In genomic region chr3:32200490-32200889, GRCh38 we compare ENCODE assay signal across 1 cellular context.
TF ChIP-seq lines count a peak whose summit lies in the region.

No MANE protein-coding gene starts in this region.

TF ChIP-seq in WTC11, 78 proteins besides CTCF, POLR2A, EP300 and RAD21 (continued from another document):
- TF ChIP-seq MLX (CRISPR knock-in tag; IDR thresholded peaks at IDR 0.05), result no peak
- TF ChIP-seq USF1 (CRISPR knock-in tag; IDR thresholded peaks at IDR 0.05), result no peak
- TF ChIP-seq KAT7 (CRISPR knock-in tag; IDR thresholded peaks at IDR 0.05; ENCODE audit: borderline replicate concordance), result no peak
- no peak for TF ChIP-seq ATF2 (CRISPR knock-in tag; IDR thresholded peaks at IDR 0.05; ENCODE audit: borderline replicate concordance, low read depth)
- no peak for TF ChIP-seq ZNF423 (CRISPR knock-in tag; IDR thresholded peaks at IDR 0.05)
- TF ChIP-seq JAZF1 (CRISPR knock-in tag; IDR thresholded peaks at IDR 0.05), result no peak
- no peak for TF ChIP-seq E2F4 (CRISPR knock-in tag; IDR thresholded peaks at IDR 0.05; ENCODE audit: borderline replicate concordance, low read depth)
- no peak for TF ChIP-seq GABPB1 (CRISPR knock-in tag; IDR thresholded peaks at IDR 0.05)
- no peak for TF ChIP-seq GTF2I (CRISPR knock-in tag; conservative IDR thresholded peaks at IDR 0.05)
- no peak for TF ChIP-seq ZNF532 (CRISPR knock-in tag; IDR thresholded peaks at IDR 0.05; ENCODE audit: borderline replicate concordance)
- TF ChIP-seq ZNF317 (CRISPR knock-in tag; IDR thresholded peaks at IDR 0.05; ENCODE audit: borderline replicate concordance, low read depth), result no peak
- no peak for TF ChIP-seq ZNF425 (CRISPR knock-in tag; conservative IDR thresholded peaks at IDR 0.05)
- no peak for TF ChIP-seq FOXJ3 (CRISPR knock-in tag; IDR thresholded peaks at IDR 0.05; ENCODE audit: borderline replicate concordance)
- no peak for TF ChIP-seq SMAD3 (CRISPR knock-in tag; IDR thresholded peaks at IDR 0.05; ENCODE audit: borderline replicate concordance)
- no peak for TF ChIP-seq ERG (CRISPR knock-in tag; IDR thresholded peaks at IDR 0.05)
- no peak for TF ChIP-seq FOXP4 (CRISPR knock-in tag; IDR thresholded peaks at IDR 0.05)
- no peak for TF ChIP-seq CREM (CRISPR knock-in tag; IDR thresholded peaks at IDR 0.05)
TF ChIP-seq in WTC11: peak in this region for 0.
